11 cellular contexts compared by ENCODE assay signal in the genomic region with DNA sequence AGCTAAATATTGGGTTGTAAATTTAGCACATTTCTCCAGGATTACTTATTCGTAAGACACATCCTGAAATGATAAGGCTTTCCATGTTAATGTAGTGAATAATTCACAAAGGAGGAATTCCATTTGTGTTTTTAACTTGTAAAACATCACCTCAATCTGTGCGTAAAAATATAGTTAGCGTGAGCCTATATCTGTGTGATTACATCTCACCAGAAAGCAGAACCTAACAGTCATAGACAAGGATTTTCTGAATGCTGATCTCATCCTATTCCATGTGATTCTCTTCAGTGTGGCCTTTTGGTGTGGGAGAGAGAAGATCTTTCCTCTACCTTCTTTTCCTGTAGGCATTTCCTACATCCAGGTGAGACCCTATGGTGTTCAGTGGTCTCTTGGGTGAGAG.
"Had no signal": no experiment of that assay in that cellular context is flagged by ENCODE, and none has a peak within 500 bp of the region (broad histone marks: within the 10 kb centered on the region; RNA-seq: fewer than 3 reads in every experiment).

No MANE protein-coding gene starts in this region.

- FAIRE-seq: small intestine had no signal

- H3K27ac Mint-ChIP-seq: activated naive CD4-positive, alpha-beta T cell treated with anti-CD3 and anti-CD28 coated beads, Interleukin-2, amount 50 U/mL, for 24 hours; stimulated activated effector memory CD8-positive, alpha-beta T cell treated with anti-CD3 and anti-CD28 coated beads, Interleukin-12 subunit alpha, Interleukin-12 subunit beta, amount 100 ng/mL, for 72 hours; T-helper 2 cell treated with Interferon-gamma antibody and Interleukin-4, amounts not matched to agents 5 μg/mL and 100 μg/mL, for 36 hours had no signal

- ATAC-seq: activated CD4-positive, CD25-positive, alpha-beta regulatory T cell treated with anti-CD3 and anti-CD28 coated beads, Interleukin-2, amount 50 U/mL, for 24 hours; stimulated activated effector memory CD8-positive, alpha-beta T cell treated with anti-CD3 and anti-CD28 coated beads, Interleukin-12 subunit alpha, Interleukin-12 subunit beta, amount 100 ng/mL, for 72 hours had no signal

- H3K4me1 Mint-ChIP-seq: activated naive CD4-positive, alpha-beta T cell treated with anti-CD3 and anti-CD28 coated beads, Interleukin-2, amount 50 U/mL, for 24 hours had no signal

- H3K36me3 Mint-ChIP-seq: activated naive CD4-positive, alpha-beta T cell treated with anti-CD3 and anti-CD28 coated beads, Interleukin-2, amount 50 U/mL, for 24 hours; stimulated activated effector memory CD8-positive, alpha-beta T cell treated with anti-CD3 and anti-CD28 coated beads, Interleukin-12 subunit alpha, Interleukin-12 subunit beta, amount 100 ng/mL, for 72 hours had no signal

- DNase-seq: activated effector memory CD4-positive, alpha-beta T cell treated with Interleukin-2 at 50 U/mL for 16 hours; activated T-cell treated with anti-CD3 and anti-CD28 coated beads, Interleukin-2, amount 50 U/mL, for 1 hour; amygdala; hippocampal formation; kidney glomerular epithelial cell; small intestine; trophoblast cell had no signal

- H3K4me3 Mint-ChIP-seq: activated naive CD4-positive, alpha-beta T cell treated with anti-CD3 and anti-CD28 coated beads, Interleukin-2, amount 50 U/mL, for 24 hours; stimulated activated effector memory CD8-positive, alpha-beta T cell treated with anti-CD3 and anti-CD28 coated beads, Interleukin-12 subunit alpha, Interleukin-12 subunit beta, amount 100 ng/mL, for 72 hours; T-helper 2 cell treated with Interferon-gamma antibody and Interleukin-4, amounts not matched to agents 5 μg/mL and 100 μg/mL, for 36 hours had no signal

- H3K9me3 Mint-ChIP-seq: activated naive CD4-positive, alpha-beta T cell treated with anti-CD3 and anti-CD28 coated beads, Interleukin-2, amount 50 U/mL, for 24 hours; stimulated activated effector memory CD8-positive, alpha-beta T cell treated with anti-CD3 and anti-CD28 coated beads, Interleukin-12 subunit alpha, Interleukin-12 subunit beta, amount 100 ng/mL, for 72 hours; T-helper 2 cell treated with Interferon-gamma antibody and Interleukin-4, amounts not matched to agents 5 μg/mL and 100 μg/mL, for 36 hours had no signal
